13 cellular contexts compared by ENCODE assay signal in genomic region chr5:115428248-115428647, GRCh38.
"Had no signal": no experiment of that assay in that cellular context is flagged by ENCODE, and none has a peak within 500 bp of the region (broad histone marks: within the 10 kb centered on the region; RNA-seq: fewer than 3 reads in every experiment).

No MANE protein-coding gene starts in this region.

- DNase-seq: dermis blood vessel endothelial cell; foreskin keratinocyte; head of caudate nucleus; left colon; mesendoderm; naive thymus-derived CD4-positive, alpha-beta T cell; spleen; stimulated activated CD4-positive, alpha-beta T cell treated with anti-CD3 and anti-CD28 coated beads, Interleukin-15, amount 100 ng/mL, for 24 hours; stimulated activated CD4-positive, alpha-beta T cell treated with anti-CD3 and anti-CD28 coated beads, Interleukin-1b, Interleukin-23, amount 100 ng/mL, for 48 hours; stimulated activated CD4-positive, alpha-beta T cell treated with anti-CD3 and anti-CD28 coated beads, Interleukin-4, amount 100 ng/mL, for 24 hours; tibial artery; upper lobe of left lung; uterus had no signal
